In the genomic region with DNA sequence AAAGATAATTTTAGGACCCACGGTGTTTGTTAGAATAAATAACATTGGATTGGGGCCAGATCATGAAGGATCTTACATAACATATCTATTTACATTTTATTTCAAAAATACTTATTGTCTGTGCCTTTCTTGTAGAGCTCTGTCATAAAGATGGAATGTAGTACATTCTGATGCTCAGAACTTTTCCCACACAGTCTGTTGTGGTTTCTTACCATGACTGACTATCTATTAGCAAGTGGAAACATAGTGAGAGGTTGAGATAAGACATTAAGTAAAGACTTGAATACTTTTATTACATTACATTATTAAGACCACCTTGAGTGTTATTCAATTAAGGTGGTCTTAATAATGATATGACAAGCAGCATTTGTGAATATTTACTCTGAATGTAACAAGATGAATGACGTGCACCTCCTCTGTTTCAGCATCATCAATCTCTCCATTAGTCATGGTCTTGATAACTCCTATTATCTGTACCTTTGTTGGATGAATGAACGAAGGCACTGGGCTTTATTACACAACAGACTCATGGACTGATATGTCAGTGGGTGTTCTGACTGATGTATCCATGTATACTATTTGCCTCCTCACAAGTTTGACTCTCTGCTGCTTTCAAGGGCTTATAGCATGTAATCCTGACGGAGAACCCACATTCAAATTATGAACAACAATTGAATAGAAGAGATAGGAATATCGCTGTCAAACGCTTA, we compare ENCODE assay signal across 16 cellular contexts.
DNase-seq lines count a peak whose midpoint lies in the region; TF ChIP-seq lines count a peak whose summit lies in the region.
"Had no signal": no experiment of that assay in that cellular context is flagged by ENCODE, and none has a peak within 500 bp of the region (broad histone marks: within the 10 kb centered on the region; RNA-seq: fewer than 3 reads in every experiment).

No MANE protein-coding gene starts in this region.

- no peak overlapping the region for H3K18ac ChIP-seq in mesenchymal stem cell (ENCODE audit: low read depth in 1 of 2, low read length in 2 of 2)

- H3K36me3 Mint-ChIP-seq in endothelial cell (ENCODE audit: low read depth, unreplicated experiment) = no peaks in the 10 kb centered on the region

- H3K14ac ChIP-seq in mesenchymal stem cell (ENCODE audit: low read length in 2 of 2) = no peak overlapping the region

- H3K4me2 ChIP-seq in mesenchymal stem cell (ENCODE audit: low read length, poor library complexity, severe bottlenecking) = no peak overlapping the region

- DNase-seq in HCEC 1CT = peak; percentile 34
- DNase-seq in amniotic epithelial cell (ENCODE audit: low read depth) = peak; percentile 98
- DNase-seq in dedifferentiated amniotic fluid mesenchymal stem cell (ENCODE audit: extremely low spot score) = peak; percentile 72
- DNase-seq in mesenchymal stem cell = peak; percentile 50
- no peak for DNase-seq in OCI-M2 (lab: John Stamatoyannopoulos, UW; ENCODE audit: unreplicated experiment)
- DNase-seq in endothelial cell (ENCODE audit: low spot score) = no peak
- DNase-seq in mesenteric fat pad (ENCODE audit: low spot score) = no peak
- DNase-seq in activated CD4-positive, alpha-beta T cell treated with anti-CD3 and anti-CD28 coated beads for 1 hour = no peak
- DNase-seq: C1 segment of cervical spinal cord, DMS 273 treated with DMSO at 0.1 percent for 48 hours, H9, KG1, MG63, NCI-H1092 treated with DMSO at 0.1 percent for 48 hours, NCI-H1694 treated with DMSO at 0.1 percent for 48 hours, NCI-H446 had no signal

- no peak overlapping the region for H2AK5ac ChIP-seq in mesenchymal stem cell (ENCODE audit: low read length, severe bottlenecking)

- H4K91ac ChIP-seq in mesenchymal stem cell (ENCODE audit: low read length) = no peak overlapping the region

- no peak overlapping the region for H2BK120ac ChIP-seq in mesenchymal stem cell (ENCODE audit: low read depth, low read length)

- no peak overlapping the region for H3K23ac ChIP-seq in mesenchymal stem cell (ENCODE audit: low read length in 2 of 2)

- no peak overlapping the region for H3K9ac ChIP-seq in mesenchymal stem cell (ENCODE audit: low read length)

- no peak overlapping the region for H2AFZ ChIP-seq in mesenchymal stem cell (ENCODE audit: low read depth, low read length)

- H3K27me3 ChIP-seq in mesenchymal stem cell (ENCODE audit: control insufficient read depth in 1 of 2, insufficient read depth in 1 of 2, low read length in 2 of 2) = no peaks in the 10 kb centered on the region
- H3K27me3 ChIP-seq: MG63 had no signal

- no peaks in the 10 kb centered on the region for H3K79me1 ChIP-seq in mesenchymal stem cell (replicated peaks; ENCODE audit: low read length, poor library complexity, severe bottlenecking)

- peaks cover 4% of the 10 kb centered on the region for H3K9me3 ChIP-seq in mesenchymal stem cell (ENCODE audit: control insufficient read depth, low read length)
- H3K9me3 ChIP-seq: MG63 had no signal

- H3K4me3 ChIP-seq in mesenchymal stem cell (ENCODE audit: insufficient read depth in 1 of 2, low read depth in 1 of 2, low read length in 2 of 2) = no peak overlapping the region
- H3K4me3 ChIP-seq: MG63 had no signal

- no peak overlapping the region for H2BK15ac ChIP-seq in mesenchymal stem cell (ENCODE audit: low read depth, poor library complexity, severe bottlenecking)

- H3K4me3 Mint-ChIP-seq in endothelial cell (ENCODE audit: unreplicated experiment) = no peak overlapping the region
- H3K4me3 Mint-ChIP-seq: H9 had no signal

- H2BK12ac ChIP-seq in mesenchymal stem cell (ENCODE audit: low read length in 2 of 2) = no peak overlapping the region

- no peak overlapping the region for H3K27ac ChIP-seq in mesenchymal stem cell (ENCODE audit: low read length, poor library complexity, severe bottlenecking)

- no peak overlapping the region for H4K8ac ChIP-seq in mesenchymal stem cell (ENCODE audit: low read length)

- no peaks in the 10 kb centered on the region for H3K27me3 Mint-ChIP-seq in endothelial cell (ENCODE audit: unreplicated experiment)

- H2BK5ac ChIP-seq in mesenchymal stem cell (ENCODE audit: low read depth, low read length, poor library complexity, severe bottlenecking) = no peak overlapping the region

- H3K4me1 Mint-ChIP-seq in endothelial cell (ENCODE audit: unreplicated experiment) = peaks cover 3% of the 10 kb centered on the region

- no peak overlapping the region for H3K4ac ChIP-seq in mesenchymal stem cell (ENCODE audit: low read depth in 1 of 2, low read length in 2 of 2)

- H3K9me3 Mint-ChIP-seq in endothelial cell (ENCODE audit: unreplicated experiment) = no peaks in the 10 kb centered on the region

- WGBS in mesenchymal stem cell = 80% methylated on average over 2 of the region's 6 CpGs

- no peaks in the 10 kb centered on the region for H3K36me3 ChIP-seq in mesenchymal stem cell (ENCODE audit: control insufficient read depth in 1 of 2, insufficient read depth in 2 of 2, low read depth in 1 of 2, low read length in 2 of 2)
- H3K36me3 ChIP-seq: MG63 had no signal

- TF ChIP-seq CTCF in endothelial cell (IDR thresholded peaks at IDR 0.05; ENCODE audit: unreplicated experiment) = no peak

- H3K27ac Mint-ChIP-seq in endothelial cell (ENCODE audit: unreplicated experiment) = no peak overlapping the region
- H3K27ac Mint-ChIP-seq: H9 had no signal

- no peaks in the 10 kb centered on the region for H3K4me1 ChIP-seq in mesenchymal stem cell (ENCODE audit: control insufficient read depth, insufficient read depth, low read depth, low read length)

Comparison
In these comparisons a context has a peak if more than half of its experiments do, and no peak if none do; other contexts are left out.
1. DNase-seq: peak in HCEC 1CT (single experiment), amniotic epithelial cell (single experiment), dedifferentiated amniotic fluid mesenchymal stem cell (single experiment) and mesenchymal stem cell (single experiment); none in OCI-M2 (single experiment), endothelial cell (single experiment), mesenteric fat pad (single experiment) and activated CD4-positive, alpha-beta T cell treated with anti-CD3 and anti-CD28 coated beads for 1 hour (single experiment).